8 cellular contexts compared by ENCODE assay signal in the genomic region with DNA sequence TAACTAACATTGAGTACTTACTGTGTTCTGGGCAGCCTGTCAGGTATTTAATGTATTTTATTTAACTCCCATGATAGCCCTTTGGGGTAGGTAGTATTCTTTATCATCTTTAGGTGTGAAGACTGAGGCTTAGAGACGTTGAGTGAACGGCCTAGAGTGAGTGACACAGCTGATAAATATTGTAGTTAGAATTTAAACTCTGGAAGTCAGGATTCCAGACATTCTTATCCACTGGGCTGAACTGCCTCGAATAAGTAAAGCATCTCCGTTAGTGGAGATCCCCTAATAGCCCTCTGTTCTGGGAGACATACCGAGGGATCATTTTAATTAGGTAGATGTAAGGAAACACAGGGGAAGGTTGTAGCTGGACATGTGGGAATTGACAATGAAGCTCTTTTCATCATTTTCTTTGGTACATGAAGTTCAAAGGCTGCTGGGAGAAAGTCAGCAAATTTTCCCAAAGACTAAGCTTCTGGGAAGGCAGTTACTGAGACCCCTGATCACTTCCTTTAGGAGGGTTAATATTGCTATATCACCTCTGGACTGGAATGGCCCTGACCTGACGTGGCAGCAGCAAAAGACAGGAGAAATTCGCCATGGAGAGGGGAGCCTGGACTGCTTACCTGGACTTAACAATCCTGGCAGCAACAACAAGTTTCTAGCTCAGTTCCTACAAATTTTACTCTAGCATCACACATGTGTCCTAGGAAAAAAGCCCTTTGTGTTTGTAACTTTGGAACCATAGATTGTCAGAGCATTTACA. TPM values are rescaled to one million over a fixed set of nuclear protein-coding genes. Genes with fewer than 3 reads are reported as not detected.
DNase-seq lines count a peak whose midpoint lies in the region; ATAC-seq, FAIRE-seq and TF ChIP-seq lines count a peak whose summit lies in the region.

No MANE protein-coding gene starts in this region.

- no peaks in the 10 kb centered on the region for H3K9me3 Mint-ChIP-seq in memory B cell

- no peak for TF ChIP-seq RAD21 in GM12878 (IDR thresholded peaks at IDR 0.05; ENCODE audit: insufficient read depth, low read depth, low read length)

- H3K36me3 ChIP-seq in ACC112 (ENCODE audit: insufficient read depth, low read length) (no peaks in the 10 kb centered on the region), GM23248 (ENCODE audit: low read depth) (no peaks in the 10 kb centered on the region), GM12878 (ENCODE audit: control insufficient read depth in 2 of 2, insufficient read depth in 2 of 2, low read length in 1 of 2) (no peaks in the 10 kb centered on the region), ovary (no peaks in the 10 kb centered on the region)

- no peak overlapping the region for H3K27ac Mint-ChIP-seq in memory B cell

- H3K4me2 ChIP-seq in GM23248 (ENCODE audit: unreplicated experiment) (peak overlapping the region; percentile 90), GM12878 (ENCODE audit: control insufficient read depth, insufficient read depth) (peak overlapping the region; percentile 67; the same call in 1 of the 2 replicates)

- ATAC-seq in GM12878, result peak; percentile 8
- no peak for ATAC-seq in memory B cell (ENCODE audit: low read depth)
- ATAC-seq in HG02938 (IDR thresholded peaks at IDR 0.05; ENCODE audit: unreplicated experiment), result no peak

- H3F3A ChIP-seq in GM23248 (ENCODE audit: insufficient read depth), result peaks cover 9% of the 10 kb centered on the region; the same call in 1 of the 2 replicates

- no peak for TF ChIP-seq POLR2A in GM12878 (IDR thresholded peaks at IDR 0.05; ENCODE audit: low read depth, low read length)
- no peak for TF ChIP-seq POLR2A in ovary (IDR thresholded peaks at IDR 0.05)

- H3K79me2 ChIP-seq in ACC112 (ENCODE audit: control insufficient read depth, insufficient read depth, low read length, unreplicated experiment), result no peaks in the 10 kb centered on the region
- H3K79me2 ChIP-seq in GM23248 (ENCODE audit: insufficient read depth), result no peaks in the 10 kb centered on the region
- H3K79me2 ChIP-seq in GM12878 (ENCODE audit: control insufficient read depth, insufficient read depth, low read length), result no peaks in the 10 kb centered on the region

- no peak for FAIRE-seq in GM12878 (lab: Jason Lieb, UNC)

- H3K9ac ChIP-seq in GM23248, result peak overlapping the region; percentile 9; the same call in 1 of the 2 replicates
- H3K9ac ChIP-seq in GM12878 (ENCODE audit: control insufficient read depth, insufficient read depth, low read length), result no peak overlapping the region

- H3K27me3 ChIP-seq in ACC112 (ENCODE audit: insufficient read depth, low read length) (no peaks in the 10 kb centered on the region), GM23248 (replicated peaks; ENCODE audit: insufficient read depth) (no peaks in the 10 kb centered on the region), GM12878 (replicated peaks in 1 of 2; ENCODE audit: control insufficient read depth in 2 of 2, insufficient read depth in 2 of 2, low read length in 1 of 2) (no peaks in the 10 kb centered on the region), ovary (no peaks in the 10 kb centered on the region)

- CTCF ChIA-PET in GM12878 (lab: Yijun Ruan, JAX), result interaction anchor here (0.6 to 5.0 kb wide), 52 partner anchors 11 to 841 kb away, joined by 3 to 66 read pairs (median 4); partner anchors contain the start of genes PDCD6IP and UBP1

- H3K4me3 Mint-ChIP-seq in memory B cell, result peak overlapping the region; percentile 67

- POLR2A ChIA-PET in GM12878 (lab: Charles Lee), result interaction anchor here (0.6 to 1.0 kb wide), 3 partner anchors 68 to 350 kb away, joined by 3 read pairs; no protein-coding TSS in a partner anchor

- H3K4me1 ChIP-seq in ACC112 (ENCODE audit: control insufficient read depth, insufficient read depth, low read length, unreplicated experiment) (peaks cover 3% of the 10 kb centered on the region), GM23248 (ENCODE audit: insufficient read depth) (no peaks in the 10 kb centered on the region), GM12878 (ENCODE audit: control insufficient read depth, insufficient read depth, low read length) (peaks cover 2% of the 10 kb centered on the region; the same call in 1 of the 2 replicates), ovary (ENCODE audit: insufficient read depth) (no peaks in the 10 kb centered on the region)

- WGBS in GM23248 (ENCODE audit: low coverage in 1 of 2, low lambda C conversion rate in 2 of 2, missing lambda C conversion rate in 2 of 2), 2 experiments, result 74 to 76% methylated on average over 7 of the region's 7 CpGs
- 69% methylated on average over 7 of the region's 7 CpGs for WGBS in GM12878 (ENCODE audit: insufficient coverage, insufficient replicate concordance, low lambda C conversion rate, missing lambda C conversion rate)
- WGBS in ovary, 3 donors, result 55 to 58% (median 56%) methylated on average over 7 of the region's 7 CpGs

- no TSS peak for BruUV-seq in GM12878 (replicated peaks; lab: Mats Ljungman, UMichigan)

- H3K27ac ChIP-seq in ACC112 (ENCODE audit: low read depth, low read length) (no peak overlapping the region), GM23248 (no peak overlapping the region), GM12878 (ENCODE audit: control insufficient read depth, insufficient read depth) (no peak overlapping the region), ovary (no peak overlapping the region)

- peak overlapping the region; percentile 61 for H2AFZ ChIP-seq in ACC112 (ENCODE audit: low read length, unreplicated experiment)
- H2AFZ ChIP-seq in GM23248, result peak overlapping the region; percentile 77
- H2AFZ ChIP-seq in GM12878 (ENCODE audit: control insufficient read depth, low read depth, low read length), result peak overlapping the region; percentile 81

- no peaks in the 10 kb centered on the region for H3K36me3 Mint-ChIP-seq in memory B cell

- no peaks in the 10 kb centered on the region for H3K9me2 ChIP-seq in GM23248 (ENCODE audit: insufficient read depth)

- intact Hi-C loops in GM12878 (cut with micrococcal nuclease; ENCODE audit: unreplicated experiment) (loop anchor here (1.0 kb wide), 2 partner anchors 150 to 655 kb away; no protein-coding TSS in a partner anchor), ovary (cut with DNase I) (loop anchor here (5.0 to 10.0 kb wide), 2 partner anchors 149 to 152 kb away; no protein-coding TSS in a partner anchor)

- DNase-seq in GM23248 (no peak), GM12878 (ENCODE audit: low read depth, low spot score) (no peak), memory B cell (ENCODE audit: low spot score in 2 of 2) (no peak), ovary (no peak), DMS153 (lab: John Stamatoyannopoulos, UW) (no peak), amniotic stem cell (lab: John Stamatoyannopoulos, UW) (no peak)

- no peaks in the 10 kb centered on the region for H3K27me3 Mint-ChIP-seq in memory B cell

- in situ Hi-C loops in GM23248 (cut with MboI), result loop anchor here (10.0 to 25.0 kb wide), 2 partner anchors 152 to 649 kb away; no protein-coding TSS in a partner anchor
- in situ Hi-C loops in GM12878 (cut with MboI), result loop anchor here (5.0 to 10.0 kb wide), 3 partner anchors 149 to 832 kb away; partner anchors contain the start of gene CCR4

- SMC1A ChIA-PET in GM12878 (lab: Charles Lee; ENCODE audit: uncharacterized antibody, unreplicated experiment), result interaction anchor here (0.8 to 4.4 kb wide), 25 partner anchors 9 to 839 kb away, joined by 3 to 32 read pairs (median 4); partner anchors contain the start of gene PDCD6IP

- TF ChIP-seq EP300 in GM12878 (IDR thresholded peaks at IDR 0.05; ENCODE audit: borderline replicate concordance in 1 of 2, control insufficient read depth in 1 of 2, low read depth in 2 of 2, low read length in 2 of 2) (no peak), ovary (IDR thresholded peaks at IDR 0.05) (no peak)

- H3K4me1 Mint-ChIP-seq in memory B cell, result peaks cover 3% of the 10 kb centered on the region

- H3K4me3 ChIP-seq in ACC112 (ENCODE audit: low read depth, low read length), result peak overlapping the region; percentile 59
- H3K4me3 ChIP-seq in GM23248, result peak overlapping the region; percentile 54
- peak overlapping the region; percentile 50; the same call in 1 of the 2 replicates for H3K4me3 ChIP-seq in GM12878
- no peak overlapping the region for H3K4me3 ChIP-seq in ovary

- no peaks in the 10 kb centered on the region for H3K9me3 ChIP-seq in GM23248 (ENCODE audit: low read depth)
- no peaks in the 10 kb centered on the region for H3K9me3 ChIP-seq in GM12878 (replicated peaks; ENCODE audit: control insufficient read depth, insufficient read depth, low read length)
- no peaks in the 10 kb centered on the region for H3K9me3 ChIP-seq in ovary

- RAD21 ChIA-PET in GM12878 (lab: Charles Lee; ENCODE audit: unreplicated experiment), result interaction anchor here (0.6 to 2.1 kb wide), 20 partner anchors 8 to 1678 kb away, joined by 3 to 34 read pairs (median 5); partner anchors contain the start of gene PDCD6IP

- no peaks in the 10 kb centered on the region for H4K20me1 ChIP-seq in GM23248 (ENCODE audit: insufficient read depth)
- H4K20me1 ChIP-seq in GM12878 (ENCODE audit: control insufficient read depth, insufficient read depth), result no peaks in the 10 kb centered on the region

- TF ChIP-seq CTCF in GM12878 (IDR thresholded peaks at IDR 0.05 in 2 of 3, conservative IDR thresholded peaks at IDR 0.05 in 1 of 3; ENCODE audit: control insufficient read depth in 2 of 3, extremely low read depth in 1 of 3, insufficient read depth in 1 of 3, low read depth in 3 of 3, low read length in 3 of 3) (no peak), ovary (IDR thresholded peaks at IDR 0.05) (no peak)

RNA-seq across cellular contexts. Expression of gene PDCD6IP, which starts 11.7 kb away (rescaled TPM):
- 180 and 214 TPM in 2 replicates for total RNA-seq in GM23248 (2014; rRNA removed; shearing (Covaris generic))
- 191 and 197 TPM in 2 replicates for polyA plus RNA-seq in GM23248 (2016; fragmentation: Nextera tagmentation; extraction: Ambion mirVana)
- 481 and 495 TPM in 2 replicates for total RNA-seq in GM12878 (2013; cell fraction: nucleolus; rRNA removed)
- total RNA-seq in GM12878 (2014; rRNA removed), result 58.9 and 65.9 TPM in 2 replicates
- 86.7 and 87.1 TPM in 2 replicates for total RNA-seq in GM12878 (2014; rRNA removed; fragmentation: Illumina TruSeq; extraction: Trizol)
- total RNA-seq in GM12878 (2021), result 155 and 156 TPM in 2 replicates
- polyA plus RNA-seq in GM12878 (2011; ENCODE audit: low read depth), result 42.3 TPM
- polyA plus RNA-seq in GM12878 (2011; rRNA removed), result 169 and 267 TPM in 2 replicates
- polyA plus RNA-seq in GM12878 (2011; cell fraction: cytosol; rRNA removed), result 62.6 and 115 TPM in 2 replicates
- 237 and 363 TPM in 2 replicates for polyA plus RNA-seq in GM12878 (2011; cell fraction: nucleus; rRNA removed)
- polyA plus RNA-seq in GM12878 (2012), result 70.0 and 88.4 TPM in 2 replicates
- polyA plus RNA-seq in GM12878 (2014; fragmentation: Illumina TruSeq; extraction: Trizol), result 75.3 and 105 TPM in 2 replicates
- 10 to 100 TPM; 16.0 to 20.0 TPM for polyA plus RNA-seq in GM12878 (2014; fragmentation: Nextera tagmentation; extraction: Ambion mirVana)
- 58.8 and 61.1 TPM in 2 replicates for polyA plus RNA-seq in GM12878 (2014; rRNA removed)
- polyA plus RNA-seq in GM12878 (2016; fragmentation: Nextera tagmentation; extraction: Ambion mirVana), result 100 to 1,000 TPM; 130 to 134 TPM
- 99.0 and 102 TPM in 2 replicates for polyA minus RNA-seq in GM12878 (2011; rRNA and poly(A)+ RNA removed)
- 75.7 and 96.6 TPM in 2 replicates for polyA minus RNA-seq in GM12878 (2011; cell fraction: cytosol; rRNA and poly(A)+ RNA removed)
- polyA minus RNA-seq in GM12878 (2011; cell fraction: nucleus; rRNA and poly(A)+ RNA removed), result 161 and 256 TPM in 2 replicates
- total RNA-seq in ovary, result 100 to 1,000 TPM; 108 to 166 (median 141) TPM
- 10 to 100 TPM; 40.0 to 88.7 TPM for polyA plus RNA-seq in ovary
